1 cellular context compared by ENCODE assay signal in the genomic region with DNA sequence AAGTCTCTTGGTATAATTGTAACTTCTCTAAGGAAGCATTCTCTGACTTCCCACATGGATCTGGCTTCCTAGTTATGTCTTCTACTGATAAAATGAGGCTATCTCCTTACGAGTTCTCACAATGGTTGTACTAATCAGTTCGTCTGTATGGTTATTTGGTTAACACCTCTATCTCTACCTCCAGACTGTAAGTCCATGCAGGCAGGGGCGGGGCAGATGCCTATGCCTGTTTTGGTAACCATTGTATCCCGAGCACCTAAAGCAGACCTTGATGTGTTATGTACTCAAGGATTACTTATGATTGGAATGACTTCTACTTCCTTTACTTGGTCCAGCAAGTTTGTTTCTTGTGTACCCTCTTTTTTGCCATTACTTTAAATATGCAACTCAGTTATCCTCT.
TF ChIP-seq lines count a peak whose summit lies in the region.

No MANE protein-coding gene starts in this region.

TF ChIP-seq in K562, 482 proteins besides CTCF, POLR2A, EP300 and RAD21 (continued from another document):
- TF ChIP-seq CBX8 (IDR thresholded peaks at IDR 0.05; ENCODE audit: borderline replicate concordance, extremely low read depth, low read depth, low read length, poor library complexity, severe bottlenecking) (no peak), RBFOX2 (IDR thresholded peaks at IDR 0.05; ENCODE audit: low read depth, low read length) (no peak), TAL1 (IDR thresholded peaks at IDR 0.05) (peak; percentile 79), ZNF79 (CRISPR knock-in tag; IDR thresholded peaks at IDR 0.05; ENCODE audit: low read depth) (no peak), TCF3 (CRISPR knock-in tag; IDR thresholded peaks at IDR 0.05) (peak; percentile 79), L3MBTL2 (IDR thresholded peaks at IDR 0.05) (0 out of 2 replicates have a peak, but pooled peaks have one; percentile 28), CREB1 (IDR thresholded peaks at IDR 0.05) (no peak), CREB1 (CRISPR knock-in tag; IDR thresholded peaks at IDR 0.05) (no peak), ZNF274 (IDR thresholded peaks at IDR 0.05; ENCODE audit: borderline replicate concordance, low read depth, low read length) (no peak), FOXA3 (CRISPR knock-in tag; conservative IDR thresholded peaks at IDR 0.05 in 1 of 2, IDR thresholded peaks at IDR 0.05 in 1 of 2) (peak; percentile 21 to 55; a peak in 1 of 4 replicates), TEAD4 (IDR thresholded peaks at IDR 0.05; ENCODE audit: low read length) (peak; percentile 81), TEAD4 (CRISPR knock-in tag; IDR thresholded peaks at IDR 0.05; ENCODE audit: borderline replicate concordance) (no peak), TCF7 (IDR thresholded peaks at IDR 0.05; ENCODE audit: borderline replicate concordance) (no peak), FOXJ2 (tag; IDR thresholded peaks at IDR 0.05) (no peak), CBFA2T3 (IDR thresholded peaks at IDR 0.05) (peak; percentile 92), MAFF (IDR thresholded peaks at IDR 0.05; ENCODE audit: low read length) (no peak), BHLHE40 (IDR thresholded peaks at IDR 0.05; ENCODE audit: low read length) (no peak), SMARCA4 (IDR thresholded peaks at IDR 0.05) (peak; percentile 55), MTA2 (IDR thresholded peaks at IDR 0.05; ENCODE audit: low read depth) (peak; percentile 39; the same call in 1 of the 2 replicates), RB1 (IDR thresholded peaks at IDR 0.05; ENCODE audit: low read depth) (no peak), JUN (IDR thresholded peaks at IDR 0.05; ENCODE audit: borderline replicate concordance, low read depth, low read length) (no peak), JUN (CRISPR knock-in tag; IDR thresholded peaks at IDR 0.05; ENCODE audit: borderline replicate concordance) (no peak), PHF20 (IDR thresholded peaks at IDR 0.05; ENCODE audit: partially characterized antibody) (peak; percentile 14), NFRKB (IDR thresholded peaks at IDR 0.05; ENCODE audit: low read depth) (no peak), CBFA2T2 (conservative IDR thresholded peaks at IDR 0.05) (peak; percentile 86), CTBP1 (IDR thresholded peaks at IDR 0.05; ENCODE audit: borderline replicate concordance) (peak; percentile 34; the same call in 1 of the 2 replicates), POLR2AphosphoS5 (IDR thresholded peaks at IDR 0.05; ENCODE audit: control insufficient read depth, insufficient read depth, low read depth, low read length) (peak; percentile 40; the same call in 1 of the 2 replicates), MAZ (CRISPR knock-in tag; conservative IDR thresholded peaks at IDR 0.05 in 1 of 2, IDR thresholded peaks at IDR 0.05 in 1 of 2) (no peak), SOX6 (IDR thresholded peaks at IDR 0.05) (peak; percentile 90), ZKSCAN1 (IDR thresholded peaks at IDR 0.05; ENCODE audit: low read depth, low read length) (peak; percentile 27; the same call in 1 of the 2 replicates), RBM15 (IDR thresholded peaks at IDR 0.05; ENCODE audit: insufficient read depth, low read length) (no peak), IRF2 (CRISPR knock-in tag; IDR thresholded peaks at IDR 0.05) (no peak), NCOR1 (IDR thresholded peaks at IDR 0.05) (peak; percentile 72), DPF2 (IDR thresholded peaks at IDR 0.05) (0 out of 2 replicates have a peak, but pooled peaks have one; percentile 47), NFIC (IDR thresholded peaks at IDR 0.05) (peak; percentile 43; the same call in 1 of the 2 replicates)
- TF ChIP-seq, protein P1, sequence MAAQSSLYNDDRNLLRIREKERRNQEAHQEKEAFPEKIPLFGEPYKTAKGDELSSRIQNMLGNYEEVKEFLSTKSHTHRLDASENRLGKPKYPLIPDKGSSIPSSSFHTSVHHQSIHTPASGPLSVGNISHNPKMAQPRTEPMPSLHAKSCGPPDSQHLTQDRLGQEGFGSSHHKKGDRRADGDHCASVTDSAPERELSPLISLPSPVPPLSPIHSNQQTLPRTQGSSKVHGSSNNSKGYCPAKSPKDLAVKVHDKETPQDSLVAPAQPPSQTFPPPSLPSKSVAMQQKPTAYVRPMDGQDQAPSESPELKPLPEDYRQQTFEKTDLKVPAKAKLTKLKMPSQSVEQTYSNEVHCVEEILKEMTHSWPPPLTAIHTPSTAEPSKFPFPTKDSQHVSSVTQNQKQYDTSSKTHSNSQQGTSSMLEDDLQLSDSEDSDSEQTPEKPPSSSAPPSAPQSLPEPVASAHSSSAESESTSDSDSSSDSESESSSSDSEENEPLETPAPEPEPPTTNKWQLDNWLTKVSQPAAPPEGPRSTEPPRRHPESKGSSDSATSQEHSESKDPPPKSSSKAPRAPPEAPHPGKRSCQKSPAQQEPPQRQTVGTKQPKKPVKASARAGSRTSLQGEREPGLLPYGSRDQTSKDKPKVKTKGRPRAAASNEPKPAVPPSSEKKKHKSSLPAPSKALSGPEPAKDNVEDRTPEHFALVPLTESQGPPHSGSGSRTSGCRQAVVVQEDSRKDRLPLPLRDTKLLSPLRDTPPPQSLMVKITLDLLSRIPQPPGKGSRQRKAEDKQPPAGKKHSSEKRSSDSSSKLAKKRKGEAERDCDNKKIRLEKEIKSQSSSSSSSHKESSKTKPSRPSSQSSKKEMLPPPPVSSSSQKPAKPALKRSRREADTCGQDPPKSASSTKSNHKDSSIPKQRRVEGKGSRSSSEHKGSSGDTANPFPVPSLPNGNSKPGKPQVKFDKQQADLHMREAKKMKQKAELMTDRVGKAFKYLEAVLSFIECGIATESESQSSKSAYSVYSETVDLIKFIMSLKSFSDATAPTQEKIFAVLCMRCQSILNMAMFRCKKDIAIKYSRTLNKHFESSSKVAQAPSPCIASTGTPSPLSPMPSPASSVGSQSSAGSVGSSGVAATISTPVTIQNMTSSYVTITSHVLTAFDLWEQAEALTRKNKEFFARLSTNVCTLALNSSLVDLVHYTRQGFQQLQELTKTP (IDR thresholded peaks at IDR 0.05; ENCODE audit: low read depth in 1 of 2, partially characterized antibody in 2 of 2), result no peak
- TF ChIP-seq, protein P2, sequence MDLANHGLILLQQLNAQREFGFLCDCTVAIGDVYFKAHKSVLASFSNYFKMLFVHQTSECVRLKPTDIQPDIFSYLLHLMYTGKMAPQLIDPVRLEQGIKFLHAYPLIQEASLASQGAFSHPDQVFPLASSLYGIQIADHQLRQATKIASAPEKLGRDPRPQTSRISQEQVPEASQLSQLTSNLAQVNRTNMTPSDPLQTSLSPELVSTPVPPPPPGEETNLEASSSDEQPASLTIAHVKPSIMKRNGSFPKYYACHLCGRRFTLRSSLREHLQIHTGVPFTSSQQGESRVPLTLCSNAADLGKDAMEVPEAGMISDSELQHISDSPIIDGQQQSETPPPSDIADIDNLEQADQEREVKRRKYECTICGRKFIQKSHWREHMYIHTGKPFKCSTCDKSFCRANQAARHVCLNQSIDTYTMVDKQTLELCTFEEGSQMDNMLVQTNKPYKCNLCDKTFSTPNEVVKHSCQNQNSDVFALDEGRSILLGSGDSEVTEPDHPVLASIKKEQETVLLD (IDR thresholded peaks at IDR 0.05), result no peak
- TF ChIP-seq, protein P3, sequence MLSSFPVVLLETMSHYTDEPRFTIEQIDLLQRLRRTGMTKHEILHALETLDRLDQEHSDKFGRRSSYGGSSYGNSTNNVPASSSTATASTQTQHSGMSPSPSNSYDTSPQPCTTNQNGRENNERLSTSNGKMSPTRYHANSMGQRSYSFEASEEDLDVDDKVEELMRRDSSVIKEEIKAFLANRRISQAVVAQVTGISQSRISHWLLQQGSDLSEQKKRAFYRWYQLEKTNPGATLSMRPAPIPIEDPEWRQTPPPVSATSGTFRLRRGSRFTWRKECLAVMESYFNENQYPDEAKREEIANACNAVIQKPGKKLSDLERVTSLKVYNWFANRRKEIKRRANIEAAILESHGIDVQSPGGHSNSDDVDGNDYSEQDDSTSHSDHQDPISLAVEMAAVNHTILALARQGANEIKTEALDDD (IDR thresholded peaks at IDR 0.05), result peak; percentile 98
- TF ChIP-seq, protein P4, sequence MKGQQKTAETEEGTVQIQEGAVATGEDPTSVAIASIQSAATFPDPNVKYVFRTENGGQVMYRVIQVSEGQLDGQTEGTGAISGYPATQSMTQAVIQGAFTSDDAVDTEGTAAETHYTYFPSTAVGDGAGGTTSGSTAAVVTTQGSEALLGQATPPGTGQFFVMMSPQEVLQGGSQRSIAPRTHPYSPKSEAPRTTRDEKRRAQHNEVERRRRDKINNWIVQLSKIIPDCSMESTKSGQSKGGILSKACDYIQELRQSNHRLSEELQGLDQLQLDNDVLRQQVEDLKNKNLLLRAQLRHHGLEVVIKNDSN (CRISPR knock-in tag; IDR thresholded peaks at IDR 0.05), result no peak
- TF ChIP-seq, protein P5, sequence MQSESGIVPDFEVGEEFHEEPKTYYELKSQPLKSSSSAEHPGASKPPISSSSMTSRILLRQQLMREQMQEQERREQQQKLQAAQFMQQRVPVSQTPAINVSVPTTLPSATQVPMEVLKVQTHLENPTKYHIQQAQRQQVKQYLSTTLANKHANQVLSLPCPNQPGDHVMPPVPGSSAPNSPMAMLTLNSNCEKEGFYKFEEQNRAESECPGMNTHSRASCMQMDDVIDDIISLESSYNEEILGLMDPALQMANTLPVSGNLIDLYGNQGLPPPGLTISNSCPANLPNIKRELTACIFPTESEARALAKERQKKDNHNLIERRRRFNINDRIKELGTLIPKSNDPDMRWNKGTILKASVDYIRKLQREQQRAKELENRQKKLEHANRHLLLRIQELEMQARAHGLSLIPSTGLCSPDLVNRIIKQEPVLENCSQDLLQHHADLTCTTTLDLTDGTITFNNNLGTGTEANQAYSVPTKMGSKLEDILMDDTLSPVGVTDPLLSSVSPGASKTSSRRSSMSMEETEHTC (IDR thresholded peaks at IDR 0.05), result no peak
- TF ChIP-seq, protein P6, sequence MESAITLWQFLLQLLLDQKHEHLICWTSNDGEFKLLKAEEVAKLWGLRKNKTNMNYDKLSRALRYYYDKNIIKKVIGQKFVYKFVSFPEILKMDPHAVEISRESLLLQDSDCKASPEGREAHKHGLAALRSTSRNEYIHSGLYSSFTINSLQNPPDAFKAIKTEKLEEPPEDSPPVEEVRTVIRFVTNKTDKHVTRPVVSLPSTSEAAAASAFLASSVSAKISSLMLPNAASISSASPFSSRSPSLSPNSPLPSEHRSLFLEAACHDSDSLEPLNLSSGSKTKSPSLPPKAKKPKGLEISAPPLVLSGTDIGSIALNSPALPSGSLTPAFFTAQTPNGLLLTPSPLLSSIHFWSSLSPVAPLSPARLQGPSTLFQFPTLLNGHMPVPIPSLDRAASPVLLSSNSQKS (CRISPR knock-in tag; IDR thresholded peaks at IDR 0.05), result no peak
- TF ChIP-seq, protein P7, sequence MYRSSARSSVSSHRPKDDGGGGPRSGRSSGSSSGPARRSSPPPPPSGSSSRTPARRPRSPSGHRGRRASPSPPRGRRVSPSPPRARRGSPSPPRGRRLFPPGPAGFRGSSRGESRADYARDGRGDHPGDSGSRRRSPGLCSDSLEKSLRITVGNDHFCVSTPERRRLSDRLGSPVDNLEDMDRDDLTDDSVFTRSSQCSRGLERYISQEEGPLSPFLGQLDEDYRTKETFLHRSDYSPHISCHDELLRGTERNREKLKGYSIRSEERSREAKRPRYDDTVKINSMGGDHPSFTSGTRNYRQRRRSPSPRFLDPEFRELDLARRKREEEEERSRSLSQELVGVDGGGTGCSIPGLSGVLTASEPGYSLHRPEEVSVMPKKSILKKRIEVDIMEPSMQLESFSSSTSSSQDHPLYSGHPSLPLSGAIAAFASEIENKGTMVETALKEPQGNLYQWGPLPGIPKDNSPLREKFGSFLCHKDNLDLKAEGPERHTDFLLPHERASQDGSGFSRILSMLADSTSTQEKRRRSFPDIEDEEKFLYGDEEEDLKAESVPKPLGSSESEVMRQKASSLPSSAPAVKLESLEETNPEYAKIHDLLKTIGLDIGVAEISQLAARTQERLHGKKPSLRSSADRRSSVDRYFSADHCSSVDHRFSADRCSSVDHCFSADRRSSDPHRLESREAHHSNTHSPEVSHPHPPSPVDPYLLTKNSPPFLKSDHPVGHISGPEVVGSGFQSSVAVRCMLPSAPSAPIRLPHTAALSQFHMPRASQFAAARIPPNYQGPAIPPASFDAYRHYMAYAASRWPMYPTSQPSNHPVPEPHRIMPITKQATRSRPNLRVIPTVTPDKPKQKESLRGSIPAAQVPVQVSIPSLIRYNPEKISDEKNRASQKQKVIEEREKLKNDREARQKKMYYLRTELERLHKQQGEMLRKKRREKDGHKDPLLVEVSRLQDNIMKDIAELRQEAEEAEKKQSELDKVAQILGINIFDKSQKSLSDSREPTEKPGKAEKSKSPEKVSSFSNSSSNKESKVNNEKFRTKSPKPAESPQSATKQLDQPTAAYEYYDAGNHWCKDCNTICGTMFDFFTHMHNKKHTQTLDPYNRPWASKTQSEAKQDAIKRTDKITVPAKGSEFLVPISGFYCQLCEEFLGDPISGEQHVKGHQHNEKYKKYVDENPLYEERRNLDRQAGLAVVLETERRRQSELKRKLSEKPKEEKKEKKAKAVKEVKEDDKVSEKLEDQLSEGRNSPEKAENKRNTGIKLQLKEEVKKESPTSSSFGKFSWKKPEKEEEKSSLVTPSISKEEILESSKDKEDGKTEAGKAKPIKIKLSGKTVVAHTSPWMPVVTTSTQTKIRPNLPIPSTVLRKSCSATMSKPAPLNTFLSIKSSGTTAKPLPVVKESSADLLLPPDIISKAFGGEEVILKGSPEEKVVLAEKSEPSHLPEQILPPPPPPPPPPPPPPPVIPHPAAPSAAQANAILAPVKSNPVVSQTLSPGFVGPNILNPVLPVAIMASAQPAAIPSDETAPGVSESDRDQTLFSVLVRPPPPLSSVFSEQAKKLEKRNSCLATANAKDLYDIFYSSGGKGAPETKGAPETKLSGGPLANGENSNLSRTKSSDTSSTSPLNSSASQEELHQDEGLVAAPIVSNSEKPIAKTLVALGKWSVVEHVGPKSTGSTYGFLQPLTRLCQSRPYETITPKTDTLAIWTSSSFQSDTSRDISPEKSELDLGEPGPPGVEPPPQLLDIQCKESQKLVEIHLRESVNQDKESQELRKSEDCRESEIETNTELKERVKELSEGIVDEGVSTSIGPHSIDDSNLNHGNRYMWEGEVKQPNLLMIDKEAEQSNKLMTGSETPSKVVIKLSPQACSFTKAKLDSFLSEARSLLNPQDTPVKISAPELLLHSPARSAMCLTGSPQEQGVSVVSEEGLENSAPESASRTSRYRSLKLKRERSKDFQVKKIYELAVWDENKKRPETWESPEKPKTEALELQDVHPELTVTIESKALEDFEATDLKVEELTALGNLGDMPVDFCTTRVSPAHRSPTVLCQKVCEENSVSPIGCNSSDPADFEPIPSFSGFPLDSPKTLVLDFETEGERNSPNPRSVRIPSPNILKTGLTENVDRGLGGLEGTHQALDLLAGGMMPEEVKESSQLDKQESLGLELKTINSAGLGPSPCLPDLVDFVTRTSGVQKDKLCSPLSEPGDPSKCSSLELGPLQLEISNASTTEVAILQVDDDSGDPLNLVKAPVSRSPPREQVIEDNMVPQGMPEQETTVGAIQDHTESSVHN (IDR thresholded peaks at IDR 0.05; ENCODE audit: borderline replicate concordance in 1 of 2, low read depth in 1 of 2), result no peak
TF ChIP-seq in K562: peak in this region for 23.
